In the genomic region with DNA sequence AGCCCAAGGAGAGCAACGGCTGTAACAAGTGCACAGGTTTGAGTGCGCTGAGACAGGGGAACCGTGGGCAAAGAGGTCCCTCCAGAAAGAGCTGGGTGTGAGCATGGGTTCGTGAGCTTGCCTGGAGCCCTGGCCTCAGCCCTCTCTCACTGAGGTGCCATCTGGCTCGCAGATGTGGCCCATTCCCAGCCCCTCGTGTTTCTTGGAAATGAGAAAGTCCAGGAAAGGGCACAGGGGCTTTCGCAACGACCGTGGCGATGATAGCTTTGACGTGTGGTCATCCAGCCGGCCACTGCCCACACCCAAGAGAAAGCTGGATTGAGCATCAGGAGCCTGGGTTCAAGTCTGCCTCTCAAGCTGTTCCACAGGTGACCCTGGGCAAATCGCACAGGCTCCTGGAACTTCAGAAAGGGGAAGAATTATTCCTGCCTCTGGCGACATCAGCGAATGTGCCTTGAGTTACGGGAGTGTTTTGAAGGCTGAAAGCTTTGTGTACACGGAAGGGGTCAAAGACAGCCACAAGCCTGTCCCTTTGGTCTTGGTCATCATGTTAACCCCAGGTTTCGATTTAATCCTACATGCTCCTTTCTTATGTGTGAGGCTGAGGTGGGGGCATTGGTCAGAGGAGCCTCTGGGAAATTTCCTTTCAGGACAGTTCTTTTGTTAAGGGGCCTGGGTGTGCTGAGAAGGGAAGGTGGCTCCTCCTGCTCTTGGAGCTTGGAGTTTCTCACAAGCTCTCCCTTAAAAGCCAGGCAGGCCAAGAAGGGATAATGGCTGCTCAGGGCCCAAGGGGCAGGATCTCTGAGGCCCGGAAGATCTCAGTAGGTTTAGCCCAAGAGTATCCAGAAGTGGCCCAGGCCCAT, we compare ENCODE assay signal across 13 cellular contexts. TPM values are rescaled to one million over a fixed set of nuclear protein-coding genes. Genes with fewer than 3 reads are reported as not detected.
A peak's percentile ranks its signal among the peaks of the same experiment; 100 is the strongest.
DNase-seq lines count a peak whose midpoint lies in the region; ATAC-seq and TF ChIP-seq lines count a peak whose summit lies in the region.
"Had no signal": no experiment of that assay in that cellular context is flagged by ENCODE, and none has a peak within 500 bp of the region (broad histone marks: within the 10 kb centered on the region; RNA-seq: fewer than 3 reads in every experiment).

No MANE protein-coding gene starts in this region.

- WGBS in thyroid gland, 2 donors: 80 to 85% methylated on average over 18 to 19 of the region's 19 CpGs

- H3K27ac Mint-ChIP-seq in activated naive CD8-positive, alpha-beta T cell treated with anti-CD3 and anti-CD28 coated beads for 36 hours: no peak overlapping the region

- H3K9me3 ChIP-seq in duodenal mucosa (ENCODE audit: control insufficient read depth in 1 of 2, low read length in 2 of 2) (no peaks in the 10 kb centered on the region), mucosa of rectum (ENCODE audit: control insufficient read depth in 2 of 2, low read length in 2 of 2) (no peaks in the 10 kb centered on the region), thyroid gland (no peaks in the 10 kb centered on the region)

- H3K27ac ChIP-seq in duodenal mucosa (ENCODE audit: low read depth, low read length): peak overlapping the region; percentile 17
- H3K27ac ChIP-seq in mucosa of rectum (ENCODE audit: low read depth in 2 of 2, low read length in 2 of 2): peak overlapping the region; percentile 54 to 85
- H3K27ac ChIP-seq in thyroid gland: peak overlapping the region in 2 of 3 donors; percentile 49 to 52
- H3K27ac ChIP-seq: RWPE1 had no signal

- H3K4me3 Mint-ChIP-seq in activated naive CD8-positive, alpha-beta T cell treated with anti-CD3 and anti-CD28 coated beads for 36 hours: no peak overlapping the region
- H3K4me3 Mint-ChIP-seq: activated T-cell treated with anti-CD3 and anti-CD28 coated beads, Interleukin-2, amount 50 U/mL, for 4 hours had no signal

- H3K27me3 ChIP-seq in duodenal mucosa (ENCODE audit: control insufficient read depth in 1 of 2, insufficient read depth in 2 of 2, low read length in 2 of 2): no peaks in the 10 kb centered on the region
- no peaks in the 10 kb centered on the region for H3K27me3 ChIP-seq in mucosa of rectum (ENCODE audit: control insufficient read depth in 2 of 2, insufficient read depth in 2 of 2, low read length in 2 of 2)
- no peaks in the 10 kb centered on the region for H3K27me3 ChIP-seq in thyroid gland

- H3K4me3 ChIP-seq in HFF-Myc (replicated peaks; ENCODE audit: low read depth, low read length): no peak overlapping the region
- H3K4me3 ChIP-seq in duodenal mucosa (ENCODE audit: low read depth in 1 of 2, low read length in 2 of 2): no peak overlapping the region
- H3K4me3 ChIP-seq in mucosa of rectum (ENCODE audit: low read length in 2 of 2): no peak overlapping the region
- H3K4me3 ChIP-seq in thyroid gland (replicated peaks in 1 of 3): no peak overlapping the region

- no peaks in the 10 kb centered on the region for H3K36me3 Mint-ChIP-seq in activated naive CD8-positive, alpha-beta T cell treated with anti-CD3 and anti-CD28 coated beads for 36 hours

- H3K9me3 Mint-ChIP-seq in activated naive CD8-positive, alpha-beta T cell treated with anti-CD3 and anti-CD28 coated beads for 36 hours: no peaks in the 10 kb centered on the region
- H3K9me3 Mint-ChIP-seq: activated T-cell treated with anti-CD3 and anti-CD28 coated beads, Interleukin-2, amount 50 U/mL, for 4 hours had no signal

- H3K9ac ChIP-seq in duodenal mucosa (ENCODE audit: low read depth in 1 of 2, low read length in 2 of 2) (no peak overlapping the region), mucosa of rectum (ENCODE audit: low read depth in 1 of 2, low read length in 2 of 2) (no peak overlapping the region)

- H3K4me1 ChIP-seq in duodenal mucosa (ENCODE audit: control insufficient read depth in 1 of 2, insufficient read depth in 2 of 2, low read length in 2 of 2) (peaks cover 9 to 20% of the 10 kb centered on the region in 2 donors), mucosa of rectum (ENCODE audit: control insufficient read depth in 2 of 2, insufficient read depth in 2 of 2, low read length in 2 of 2) (peaks cover 5 to 15% of the 10 kb centered on the region in 2 donors), thyroid gland (peaks cover 0 to 16% of the 10 kb centered on the region in 2 donors)

- TF ChIP-seq CTCF in HFF-Myc (IDR thresholded peaks at IDR 0.05; ENCODE audit: low read depth, low read length, missing control alignments): no peak
- no peak for TF ChIP-seq CTCF in thyroid gland (IDR thresholded peaks at IDR 0.05)

- TF ChIP-seq POLR2A in thyroid gland (IDR thresholded peaks at IDR 0.05): no peak

- H3K27me3 Mint-ChIP-seq in activated naive CD8-positive, alpha-beta T cell treated with anti-CD3 and anti-CD28 coated beads for 36 hours: peaks cover 3% of the 10 kb centered on the region

- H3K36me3 ChIP-seq in duodenal mucosa (ENCODE audit: control insufficient read depth in 1 of 2, insufficient read depth in 2 of 2, low read length in 2 of 2) (no peaks in the 10 kb centered on the region), mucosa of rectum (ENCODE audit: control insufficient read depth in 2 of 2, insufficient read depth in 2 of 2, low read length in 2 of 2) (peaks cover 5 to 10% of the 10 kb centered on the region in 2 donors), thyroid gland (no peaks in the 10 kb centered on the region)

- intact Hi-C loops in thyroid gland (cut with DNase I): no loop called here

- H3K4me1 Mint-ChIP-seq in activated naive CD8-positive, alpha-beta T cell treated with anti-CD3 and anti-CD28 coated beads for 36 hours: peaks cover 7% of the 10 kb centered on the region

- DNase-seq in HFF-Myc (ENCODE audit: extremely low read depth, low read depth): peak; percentile 86
- no peak for DNase-seq in thyroid gland
- DNase-seq in activated naive CD8-positive, alpha-beta T cell treated with anti-CD3 and anti-CD28 coated beads for 36 hours: no peak
- no peak for DNase-seq in NCI-H526 (lab: John Stamatoyannopoulos, UW)
- DNase-seq in 8988T: no peak
- DNase-seq: activated T-cell treated with anti-CD3 and anti-CD28 coated beads, Interleukin-2, amount 50 U/mL, for 4 hours; cortex of kidney; KBM-7; nucleus accumbens had no signal

- no peak for ATAC-seq in HG02981 (IDR thresholded peaks at IDR 0.05; ENCODE audit: unreplicated experiment)
- ATAC-seq: activated T-cell treated with anti-CD3 and anti-CD28 coated beads, Interleukin-2, amount 50 U/mL, for 4 hours had no signal

RNA-seq across cellular contexts. Expression of gene IL17B, which starts 41.6 kb away (rescaled TPM):
- 1 to 10 TPM in 1 of 4 donors, not detected in 3; 1.7 TPM for total RNA-seq in thyroid gland
- not detected for total RNA-seq in activated naive CD8-positive, alpha-beta T cell treated with anti-CD3 and anti-CD28 coated beads for 36 hours
- total RNA-seq: activated T-cell treated with anti-CD3 and anti-CD28 coated beads, Interleukin-2, amount 50 U/mL, for 4 hours had no signal

Comparison
In these comparisons a context has a peak if more than half of its experiments do, and no peak if none do; other contexts are left out.
1. H3K27ac ChIP-seq: peak in every context shown above with its lines; median percentile 70 in mucosa of rectum; 50 in thyroid gland; 17 in duodenal mucosa.